Comparison of ENCODE assay signal across 25 cellular contexts in the genomic region with DNA sequence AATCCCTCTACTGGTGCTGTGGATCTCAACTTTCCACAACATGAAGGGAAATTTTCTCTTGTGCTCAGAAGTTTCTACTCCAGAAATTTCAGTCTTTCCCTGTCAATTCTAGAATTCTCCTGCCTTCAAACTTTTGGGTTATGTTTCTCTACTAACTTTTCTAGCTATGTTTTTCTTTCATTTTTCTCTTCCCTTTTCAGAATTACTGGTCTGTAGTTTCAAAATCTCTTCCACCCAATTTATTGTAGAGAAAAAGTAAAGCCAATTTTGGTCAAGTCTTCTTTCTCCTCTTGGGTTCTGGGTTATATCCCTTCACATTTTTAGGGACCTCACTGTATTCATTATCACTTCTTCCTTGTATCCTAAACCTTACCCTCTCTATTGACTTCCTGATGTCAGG. TPM values are rescaled to one million over a fixed set of nuclear protein-coding genes. Genes with fewer than 3 reads are reported as not detected.
"Had no signal": no experiment of that assay in that cellular context is flagged by ENCODE, and none has a peak within 500 bp of the region (broad histone marks: within the 10 kb centered on the region; RNA-seq: fewer than 3 reads in every experiment).

No MANE protein-coding gene starts in this region.

- H3K36me3 ChIP-seq: brain microvascular endothelial cell, cardiac muscle cell had no signal

- H3K27me3 ChIP-seq: brain microvascular endothelial cell, cardiac muscle cell had no signal

- H3K27ac ChIP-seq: brain microvascular endothelial cell, cardiac muscle cell, VCaP had no signal

- DNase-seq: activated CD4-positive, alpha-beta memory T cell treated with anti-CD3 and anti-CD28 coated beads, Interleukin-2, amount 10 ng/mL, durations not matched to agents 7 days and 5 days; activated CD4-positive, alpha-beta T cell treated with anti-CD3 and anti-CD28 coated beads, Interleukin-2, amount 10 ng/mL, durations not matched to agents 7 days and 5 days; activated CD4-positive, CD25-positive, alpha-beta regulatory T cell; activated CD8-positive, alpha-beta memory T cell treated with anti-CD3 and anti-CD28 coated beads, Interleukin-2, amount 50 U/mL, for 4 hours; activated gamma-delta T cell treated with Interleukin-2 at 50 U/mL for 16 hours; activated naive CD4-positive, alpha-beta T cell treated with anti-CD3 and anti-CD28 coated beads, Interleukin-2, amount 10 ng/mL, durations not matched to agents 7 days and 5 days; activated naive CD8-positive, alpha-beta T cell treated with anti-CD3 and anti-CD28 coated beads for 36 hours; activated T-cell treated with anti-CD3 and anti-CD28 coated beads, Interleukin-2, amount 50 U/mL, for 72 hours; brain microvascular endothelial cell; NCI-H1092; NCI-H1417; NCI-H1930; NCI-H2107; NCI-H345; NCI-H510A treated with DMSO at 0.1 percent for 48 hours; NCI-H69; PC-3; SIG-M5; T-cell; T-helper 2 cell; T1000 had no signal

- H3K4me3 ChIP-seq: cardiac muscle cell had no signal

- ATAC-seq: activated T-cell treated with anti-CD3 and anti-CD28 coated beads, Interleukin-2, amount 50 U/mL, for 72 hours; PC-3; T-cell had no signal

RNA-seq across cellular contexts. Expression of a gene that starts 18.9 kb away (rescaled TPM):
- total RNA-seq: activated CD4-positive, alpha-beta memory T cell treated with anti-CD3 and anti-CD28 coated beads, Interleukin-2, amount 10 ng/mL, durations not matched to agents 7 days and 5 days; activated CD4-positive, alpha-beta T cell treated with anti-CD3 and anti-CD28 coated beads, Interleukin-2, amount 10 ng/mL, durations not matched to agents 7 days and 5 days; activated naive CD8-positive, alpha-beta T cell treated with anti-CD3 and anti-CD28 coated beads for 36 hours; activated T-cell treated with anti-CD3 and anti-CD28 coated beads, Interleukin-2, amount 50 U/mL, for 72 hours; activated T-helper 2 cell treated with anti-CD3 and anti-CD28 coated beads, Interferon-gamma antibody, Interleukin-2, Interleukin-4, amounts not matched to agents 10 μg/mL and 5 μg/mL and 100 μg/mL, durations not matched to agents 14 hours and 24 hours and 36 hours; LHCN-M2; PC-3; T-cell had no signal
